In the genomic region with DNA sequence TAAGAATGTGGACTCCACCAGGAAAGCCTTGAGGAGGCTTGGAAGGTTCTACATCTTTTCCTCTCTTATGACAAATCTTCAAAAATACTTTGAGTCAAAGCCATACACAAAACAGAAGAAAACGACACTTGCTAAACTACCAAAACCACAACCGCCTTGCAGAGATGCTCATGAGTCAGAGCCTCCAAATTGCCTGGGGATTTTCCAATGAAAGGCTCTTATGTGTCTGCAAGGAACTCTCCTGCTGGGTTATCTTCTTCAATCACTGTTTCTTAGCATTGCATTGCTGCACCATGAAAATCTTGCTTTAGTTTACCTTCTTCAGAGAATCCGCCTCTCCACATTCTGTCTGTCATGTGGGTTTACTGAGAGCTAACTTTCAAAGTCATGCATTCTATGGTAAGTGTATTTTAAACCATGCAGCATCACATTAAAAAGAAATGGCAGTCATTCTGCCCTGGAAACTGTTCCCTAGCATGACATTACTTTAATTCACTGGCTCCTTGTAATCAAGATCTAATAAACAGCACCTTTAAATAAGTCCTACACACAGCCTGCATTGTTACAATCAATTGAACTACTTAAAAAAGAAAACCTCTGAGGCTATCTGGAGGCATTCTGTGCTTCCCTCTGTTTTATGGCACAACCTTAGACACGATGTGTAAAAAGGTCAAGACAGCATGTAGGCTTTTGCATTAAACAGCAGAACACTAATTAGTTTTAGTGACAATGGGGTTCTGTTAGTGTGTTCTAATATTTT, we compare ENCODE assay signal across 1 cellular context.
TF ChIP-seq lines count a peak whose summit lies in the region.

No MANE protein-coding gene starts in this region.

TF ChIP-seq in GM23338, 12 proteins besides CTCF, POLR2A, EP300 and RAD21 (continued from another document):
- TF ChIP-seq ZNF462 (CRISPR knock-in tag; IDR thresholded peaks at IDR 0.05): no peak
TF ChIP-seq in GM23338: peak in this region for 0.
